1 cellular context compared by ENCODE assay signal in genomic region chr3:196609343-196609775, GRCh38.
TF ChIP-seq lines count a peak whose summit lies in the region.

No MANE protein-coding gene starts in this region.

TF ChIP-seq in K562, 482 proteins besides CTCF, POLR2A, EP300 and RAD21 (continued from another document and continues in another):
- TF ChIP-seq MYBL2 (IDR thresholded peaks at IDR 0.05; ENCODE audit: low read depth) (no peak), MYBL2 (CRISPR knock-in tag; IDR thresholded peaks at IDR 0.05; ENCODE audit: borderline replicate concordance) (no peak), SP1 (CRISPR knock-in tag; IDR thresholded peaks at IDR 0.05) (peak; percentile 72), ELF2 (CRISPR knock-in tag; IDR thresholded peaks at IDR 0.05) (no peak), HMGN3 (IDR thresholded peaks at IDR 0.05; ENCODE audit: borderline replicate concordance, extremely low read depth, insufficient read length, low read depth, low read length) (no peak), ZNF512 (tag; IDR thresholded peaks at IDR 0.05) (no peak; the same call in 1 of the 2 replicates), MBD1 (CRISPR knock-in tag; IDR thresholded peaks at IDR 0.05) (no peak), MTA3 (IDR thresholded peaks at IDR 0.05; ENCODE audit: borderline replicate concordance) (0 out of 2 replicates have a peak, but pooled peaks have one; percentile 22), L3MBTL2 (IDR thresholded peaks at IDR 0.05) (no peak), ZNF592 (IDR thresholded peaks at IDR 0.05) (peak; percentile 39; the same call in 1 of the 2 replicates), HMBOX1 (IDR thresholded peaks at IDR 0.05) (peak; percentile 80), RCOR1 (IDR thresholded peaks at IDR 0.05; ENCODE audit: borderline replicate concordance in 1 of 2, low read depth in 2 of 2, low read length in 2 of 2) (peak in 1 of 2 experiments; percentile 22; a peak in 1 of 4 replicates), HMGXB4 (CRISPR knock-in tag; IDR thresholded peaks at IDR 0.05) (no peak), HCFC1 (IDR thresholded peaks at IDR 0.05; ENCODE audit: low read depth, low read length) (no peak), ESRRA (IDR thresholded peaks at IDR 0.05; ENCODE audit: borderline replicate concordance, low read depth) (no peak), ZC3H8 (IDR thresholded peaks at IDR 0.05) (no peak), BACH1 (tag; IDR thresholded peaks at IDR 0.05) (no peak), CCAR2 (IDR thresholded peaks at IDR 0.05; ENCODE audit: low read depth, low read length) (no peak), NR2C2 (CRISPR knock-in tag; IDR thresholded peaks at IDR 0.05) (no peak), NR2C2 (tag; IDR thresholded peaks at IDR 0.05) (no peak), ZNF232 (CRISPR knock-in tag; IDR thresholded peaks at IDR 0.05) (no peak), HOMEZ (CRISPR knock-in tag; IDR thresholded peaks at IDR 0.05) (no peak), ZNF518B (CRISPR knock-in tag; IDR thresholded peaks at IDR 0.05) (no peak), ZNF311 (CRISPR knock-in tag; IDR thresholded peaks at IDR 0.05) (no peak), POLR2AphosphoS5 (IDR thresholded peaks at IDR 0.05; ENCODE audit: control insufficient read depth, insufficient read depth, low read depth, low read length) (no peak), NFIC (IDR thresholded peaks at IDR 0.05) (peak; percentile 22), CBX3 (IDR thresholded peaks at IDR 0.05; ENCODE audit: borderline replicate concordance in 1 of 2, low read length in 2 of 2) (no peak), IRF2 (CRISPR knock-in tag; IDR thresholded peaks at IDR 0.05) (no peak), ZBTB11 (CRISPR knock-in tag; IDR thresholded peaks at IDR 0.05) (peak in 1 of 3 experiments; percentile 36; a peak in 1 of 6 replicates), ZNF75A (CRISPR knock-in tag; IDR thresholded peaks at IDR 0.05) (no peak), BDP1 (IDR thresholded peaks at IDR 0.05; ENCODE audit: insufficient read depth, insufficient read length) (no peak), RBFOX2 (IDR thresholded peaks at IDR 0.05; ENCODE audit: low read depth, low read length) (no peak), GABPB1 (CRISPR knock-in tag; IDR thresholded peaks at IDR 0.05) (peak; percentile 50; the same call in 1 of the 2 replicates), ATF4 (CRISPR knock-in tag; IDR thresholded peaks at IDR 0.05) (no peak), MNT (conservative IDR thresholded peaks at IDR 0.05) (peak in 1 of 2 experiments; percentile 48; a peak in 1 of 4 replicates), CCNT2 (IDR thresholded peaks at IDR 0.05; ENCODE audit: borderline replicate concordance, extremely low read depth, insufficient read length, low read depth, low read length) (no peak), ZNF146 (CRISPR knock-in tag; IDR thresholded peaks at IDR 0.05; ENCODE audit: unreplicated experiment) (no peak), ZNF445 (CRISPR knock-in tag; IDR thresholded peaks at IDR 0.05; ENCODE audit: low read depth) (no peak), FOSL1 (tag; conservative IDR thresholded peaks at IDR 0.05) (no peak; the same call in 1 of the 2 replicates)
